Comparison of ENCODE assay signal across 11 cellular contexts in the genomic region with DNA sequence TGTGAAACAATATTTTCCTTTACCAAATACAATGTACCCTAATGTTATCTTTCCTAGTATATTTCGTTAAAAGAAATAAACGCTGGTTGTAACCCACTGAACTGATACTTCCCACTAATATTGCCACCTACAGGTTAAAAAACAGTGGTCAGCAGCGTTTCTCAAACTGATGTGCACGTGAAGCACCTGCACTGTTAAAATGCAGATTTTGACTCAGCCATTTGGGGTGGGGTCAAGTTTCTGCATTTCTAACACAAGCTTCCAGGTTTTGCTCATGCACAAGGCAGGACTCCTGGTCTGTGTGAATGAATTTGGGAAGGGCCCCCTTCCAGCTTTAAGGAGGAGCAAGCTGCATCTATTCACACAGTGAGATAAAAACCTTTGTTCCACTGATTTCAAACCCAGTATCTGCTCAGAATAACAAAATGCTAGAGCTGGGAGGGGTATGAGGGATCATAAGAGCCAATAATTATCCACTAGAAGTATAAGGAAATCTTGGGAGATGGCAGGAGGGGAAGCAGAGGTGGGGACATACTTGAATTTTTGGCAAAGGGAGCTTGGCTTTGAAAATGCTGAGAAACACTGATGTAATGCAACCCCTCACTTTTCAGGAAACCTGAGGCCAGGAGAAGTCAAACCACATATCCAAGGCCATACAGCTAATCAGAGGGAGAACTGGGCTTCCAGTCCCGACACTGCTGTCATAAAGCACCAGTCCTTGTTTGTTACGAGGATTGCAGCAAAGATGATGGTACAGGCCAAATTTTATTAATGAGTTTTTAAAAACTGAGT.
DNase-seq lines count a peak whose midpoint lies in the region; ATAC-seq and TF ChIP-seq lines count a peak whose summit lies in the region.
"Had no signal": no experiment of that assay in that cellular context is flagged by ENCODE, and none has a peak within 500 bp of the region (broad histone marks: within the 10 kb centered on the region; RNA-seq: fewer than 3 reads in every experiment).

No MANE protein-coding gene starts in this region.

- peaks cover 41% of the 10 kb centered on the region for H3K79me2 ChIP-seq in mesendoderm (ENCODE audit: control insufficient read depth, insufficient read depth, low read length)

- H3K4me1 ChIP-seq in left ventricle myocardium inferior = peaks cover 100% of the 10 kb centered on the region
- H3K4me1 ChIP-seq in mesendoderm (ENCODE audit: control insufficient read depth, low read depth, low read length) = peaks cover 4% of the 10 kb centered on the region
- peaks cover 99% of the 10 kb centered on the region for H3K4me1 ChIP-seq in vagina

- no CpG with 5 or more reads among the region's 6 CpGs for WGBS in mesendoderm (ENCODE audit: extremely low coverage, insufficient coverage, low lambda C conversion rate)

- H3K27me3 ChIP-seq in left ventricle myocardium inferior (ENCODE audit: low read depth) (no peaks in the 10 kb centered on the region), mesendoderm (ENCODE audit: insufficient read depth, low read length, poor library complexity) (no peaks in the 10 kb centered on the region), vagina (no peaks in the 10 kb centered on the region)

- DNase-seq in left ventricle myocardium inferior = no peak
- no peak for DNase-seq in Right ventricle myocardium superior
- DNase-seq in chondrocyte (ENCODE audit: low spot score) = no peak
- peak; percentile 57 for DNase-seq in mesendoderm
- DNase-seq in vagina (ENCODE audit: extremely low spot score in 2 of 2) = no peak
- DNase-seq in UCSD-AML1 (lab: John Stamatoyannopoulos, UW; ENCODE audit: unreplicated experiment) = no peak
- DNase-seq in NOMO-1 treated with dmso at 0.1 percent for 144 hours (lab: John Stamatoyannopoulos, UW; ENCODE audit: unreplicated experiment) = no peak
- DNase-seq: activated CD8-positive, alpha-beta memory T cell treated with anti-CD3 and anti-CD28 coated beads, Interleukin-2, amount 10 ng/mL, durations not matched to agents 7 days and 5 days; NCI-H446 had no signal

- no peaks in the 10 kb centered on the region for H3K36me3 ChIP-seq in left ventricle myocardium inferior
- no peaks in the 10 kb centered on the region for H3K36me3 ChIP-seq in mesendoderm (ENCODE audit: control insufficient read depth, insufficient read depth, low read length)
- no peaks in the 10 kb centered on the region for H3K36me3 ChIP-seq in vagina

- H3K9ac ChIP-seq in mesendoderm (ENCODE audit: low read length) = no peak overlapping the region

- no peak overlapping the region for H2BK15ac ChIP-seq in mesendoderm (replicated peaks; ENCODE audit: low read depth)

- H3K18ac ChIP-seq in mesendoderm (ENCODE audit: low read length) = peak overlapping the region; percentile 79

- H3K9me3 Mint-ChIP-seq in chondrocyte (ENCODE audit: low read depth) = no peaks in the 10 kb centered on the region
- H3K9me3 Mint-ChIP-seq: central memory CD8-positive, alpha-beta T cell had no signal

- H2BK120ac ChIP-seq in mesendoderm (ENCODE audit: low read depth, low read length) = no peak overlapping the region

- TF ChIP-seq CTCF in left ventricle myocardium inferior (IDR thresholded peaks at IDR 0.05; ENCODE audit: borderline replicate concordance) = peak; percentile 23
- peak; percentile 58 for TF ChIP-seq CTCF in chondrocyte (IDR thresholded peaks at IDR 0.05)
- TF ChIP-seq CTCF in vagina (IDR thresholded peaks at IDR 0.05) = no peak

- no peak overlapping the region for H2BK5ac ChIP-seq in mesendoderm (ENCODE audit: low read length)

- H3K4me3 Mint-ChIP-seq in chondrocyte (ENCODE audit: unreplicated experiment) = no peak overlapping the region
- H3K4me3 Mint-ChIP-seq: activated CD8-positive, alpha-beta memory T cell treated with anti-CD3 and anti-CD28 coated beads, Interleukin-2, amount 10 ng/mL, durations not matched to agents 7 days and 5 days; central memory CD8-positive, alpha-beta T cell had no signal

- peaks cover 98% of the 10 kb centered on the region for H3K4me1 Mint-ChIP-seq in chondrocyte (ENCODE audit: low read depth)

- H3K36me3 Mint-ChIP-seq in chondrocyte (ENCODE audit: low read depth) = no peaks in the 10 kb centered on the region

- H3K4me3 ChIP-seq in left ventricle myocardium inferior (peak overlapping the region; percentile 10), mesendoderm (ENCODE audit: low read length) (no peak overlapping the region), vagina (no peak overlapping the region)

- peaks cover 6% of the 10 kb centered on the region for H3K79me1 ChIP-seq in mesendoderm (ENCODE audit: low read length)

- no peak for TF ChIP-seq POLR2A in vagina (IDR thresholded peaks at IDR 0.05)

- H3K4me2 ChIP-seq in mesendoderm (ENCODE audit: low read length) = no peak overlapping the region

- intact Hi-C loops in left ventricle myocardium inferior (cut with micrococcal nuclease) = no loop called here
- intact Hi-C loops in Right ventricle myocardium superior (cut with DNase I) = no loop called here
- intact Hi-C loops in vagina (cut with DNase I) = no loop called here

- H3K56ac ChIP-seq in mesendoderm (ENCODE audit: low read length) = no peak overlapping the region

- no peak overlapping the region for H4K8ac ChIP-seq in mesendoderm (ENCODE audit: low read depth, low read length)

- no peaks in the 10 kb centered on the region for H3K9me3 ChIP-seq in left ventricle myocardium inferior (replicated peaks)
- no peaks in the 10 kb centered on the region for H3K9me3 ChIP-seq in vagina

- ATAC-seq in Right ventricle myocardium superior (ENCODE audit: poor library complexity) (no peak), HG02970 (IDR thresholded peaks at IDR 0.05; ENCODE audit: low FRiP score, unreplicated experiment) (no peak)
- ATAC-seq: activated CD8-positive, alpha-beta memory T cell treated with anti-CD3 and anti-CD28 coated beads, Interleukin-2, amount 10 ng/mL, durations not matched to agents 7 days and 5 days had no signal

- H3K27ac ChIP-seq in left ventricle myocardium inferior (replicated peaks) (peak overlapping the region; percentile 87), mesendoderm (ENCODE audit: low read depth, low read length) (peak overlapping the region; percentile 4), vagina (peak overlapping the region; percentile 2)

- H3K27me3 Mint-ChIP-seq in chondrocyte (ENCODE audit: low read depth) = no peaks in the 10 kb centered on the region
- H3K27me3 Mint-ChIP-seq: activated CD8-positive, alpha-beta memory T cell treated with anti-CD3 and anti-CD28 coated beads, Interleukin-2, amount 10 ng/mL, durations not matched to agents 7 days and 5 days; central memory CD8-positive, alpha-beta T cell had no signal

- H3K23ac ChIP-seq in mesendoderm (ENCODE audit: low read length) = no peak overlapping the region

- no peak overlapping the region for H4K5ac ChIP-seq in mesendoderm (ENCODE audit: low read length)

- H3K27ac Mint-ChIP-seq in chondrocyte (ENCODE audit: unreplicated experiment) = peak overlapping the region; percentile 50
- H3K27ac Mint-ChIP-seq: activated CD8-positive, alpha-beta memory T cell treated with anti-CD3 and anti-CD28 coated beads, Interleukin-2, amount 10 ng/mL, durations not matched to agents 7 days and 5 days had no signal

- no peak overlapping the region for H3K4ac ChIP-seq in mesendoderm (ENCODE audit: low read depth, low read length)

- H2AK5ac ChIP-seq in mesendoderm (ENCODE audit: low read length) = no peak overlapping the region

Comparison
In these comparisons a context has a peak if more than half of its experiments do, and no peak if none do; other contexts are left out.
1. H3K27ac ChIP-seq: peak in every context shown above with its lines; median percentile 87 in left ventricle myocardium inferior; 4 in mesendoderm; 2 in vagina.
2. CTCF ChIP-seq: peak in left ventricle myocardium inferior (single experiment) and chondrocyte (single experiment); none in vagina (0 of 3).